17 cellular contexts compared by ENCODE assay signal in the genomic region with DNA sequence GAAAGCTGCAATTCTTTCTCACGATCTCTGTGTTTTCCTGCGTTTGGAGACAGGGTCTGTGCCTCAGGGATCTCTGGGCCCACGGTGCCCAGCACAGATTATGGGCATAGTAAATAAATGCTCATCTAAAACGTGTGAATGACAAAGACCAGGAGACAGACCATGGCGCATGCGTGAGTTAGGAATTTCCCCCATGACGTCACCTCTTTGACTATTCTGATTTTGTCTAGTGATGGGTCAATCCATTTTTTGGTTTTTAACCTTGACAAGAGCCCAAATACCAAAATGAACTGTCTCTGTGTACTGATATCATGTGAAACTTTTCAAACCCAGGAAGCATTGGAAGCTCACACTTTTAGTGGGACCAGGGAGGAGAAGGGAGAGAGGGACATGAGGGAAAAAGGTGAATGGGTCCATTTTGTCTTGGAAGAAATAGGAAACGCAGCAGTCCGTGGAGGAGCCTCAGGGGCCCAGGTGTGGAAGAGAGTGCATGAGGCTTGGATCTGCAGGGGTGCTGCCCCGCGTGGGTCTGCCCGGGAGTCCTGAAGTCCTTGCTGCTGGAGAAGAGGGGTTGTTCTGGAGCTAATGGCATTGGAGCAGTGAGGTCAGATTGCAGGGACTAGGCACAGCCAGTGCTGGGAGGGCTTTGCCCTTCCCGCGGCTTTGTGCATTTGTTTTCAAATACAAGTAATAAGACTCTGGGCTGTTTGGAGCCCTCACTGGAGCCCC.
DNase-seq lines count a peak whose midpoint lies in the region; ATAC-seq, FAIRE-seq and TF ChIP-seq lines count a peak whose summit lies in the region.
"Had no signal": no experiment of that assay in that cellular context is flagged by ENCODE, and none has a peak within 500 bp of the region (broad histone marks: within the 10 kb centered on the region; RNA-seq: fewer than 3 reads in every experiment).

No MANE protein-coding gene starts in this region.

- no peak overlapping the region for H2BK120ac ChIP-seq in H9 (ENCODE audit: low read depth, low read length, poor library complexity, severe bottlenecking)

- H3K14ac ChIP-seq in H9 (ENCODE audit: insufficient read depth, low read length): no peak overlapping the region

- no peak for DNase-seq in H9
- DNase-seq in K562 (ENCODE audit: extremely low read depth in 1 of 4, low spot score in 3 of 4): no peak
- DNase-seq in mesothelial cell of epicardium (ENCODE audit: low spot score in 2 of 2, unreplicated experiment in 2 of 2): no peak
- peak in 1 of 2 donors; percentile 20 for DNase-seq in upper lobe of left lung
- DNase-seq in retina: no peak
- DNase-seq: Calu3; CD4-positive, CD25-positive, alpha-beta regulatory T cell; DMS53; Karpas-422; MG63; NCI-H1092; NCI-H146; NCI-H2107; NCI-H226; NCI-H524 treated with DMSO at 0.1 percent for 48 hours had no signal

- H3K9me3 ChIP-seq in H9 (ENCODE audit: control insufficient read depth, low read depth, low read length) (no peaks in the 10 kb centered on the region), K562 (replicated peaks; ENCODE audit: control insufficient read depth, insufficient read depth, low read depth, low read length) (no peaks in the 10 kb centered on the region), upper lobe of left lung (no peaks in the 10 kb centered on the region)

- H2AK5ac ChIP-seq in H9 (ENCODE audit: insufficient read length, low read length): no peak overlapping the region

- H3K4me1 ChIP-seq in H9 (ENCODE audit: insufficient read depth, low read length): no peaks in the 10 kb centered on the region
- H3K4me1 ChIP-seq in K562 (replicated peaks in 1 of 2; ENCODE audit: control insufficient read depth in 2 of 2, insufficient read depth in 2 of 2, low read length in 2 of 2): no peaks in the 10 kb centered on the region
- H3K4me1 ChIP-seq in upper lobe of left lung: peaks cover 42 to 48% (median 43%) of the 10 kb centered on the region in 4 donors

- no peak overlapping the region for H3K4me3 ChIP-seq in K562
- H3K4me3 ChIP-seq in upper lobe of left lung: no peak overlapping the region
- H3K4me3 ChIP-seq: MG63 had no signal

- no peak overlapping the region for H4K91ac ChIP-seq in H9 (ENCODE audit: insufficient read length, low read depth, low read length)

- H3K27me3 Mint-ChIP-seq in H9 (ENCODE audit: low read depth) (peaks cover 7% of the 10 kb centered on the region), mesothelial cell of epicardium (ENCODE audit: low read depth) (peaks cover 5% of the 10 kb centered on the region)

- no peak overlapping the region for H3K56ac ChIP-seq in H9 (ENCODE audit: insufficient read length, low read depth, low read length)

- in situ Hi-C loops in K562 (cut with MboI): no loop called here

- ATAC-seq in K562: no peak
- ATAC-seq in upper lobe of left lung (ENCODE audit: low FRiP score in 2 of 2): no peak
- ATAC-seq in GM19023 (IDR thresholded peaks at IDR 0.05; ENCODE audit: unreplicated experiment): no peak
- no peak for ATAC-seq in GM18858 (IDR thresholded peaks at IDR 0.05; ENCODE audit: unreplicated experiment)

- H3K9me3 Mint-ChIP-seq in H9: peaks cover 8 to 10% of the 10 kb centered on the region in 2 experiments
- H3K9me3 Mint-ChIP-seq in mesothelial cell of epicardium: peaks cover 14% of the 10 kb centered on the region

- no peak overlapping the region for H3K23ac ChIP-seq in H9 (ENCODE audit: insufficient read length, low read depth, low read length)

- no peak overlapping the region for H3K4ac ChIP-seq in H9 (ENCODE audit: low read depth, low read length)

- no peak overlapping the region; a peak in 1 of 5 replicates for H3K4me3 Mint-ChIP-seq in H9
- no peak overlapping the region for H3K4me3 Mint-ChIP-seq in mesothelial cell of epicardium
- H3K4me3 Mint-ChIP-seq: CD4-positive, CD25-positive, alpha-beta regulatory T cell had no signal

- H3K27ac Mint-ChIP-seq in H9: peak overlapping the region in 2 of 3 experiments; percentile 5 to 59; a peak in 1 of 7 replicates
- peak overlapping the region; percentile 48 for H3K27ac Mint-ChIP-seq in mesothelial cell of epicardium
- H3K27ac Mint-ChIP-seq: CD4-positive, CD25-positive, alpha-beta regulatory T cell had no signal

- no peak overlapping the region for H2BK5ac ChIP-seq in H9 (ENCODE audit: insufficient read length, low read length)

- H3K9ac ChIP-seq in H9 (ENCODE audit: extremely low read depth, insufficient read length, low read length): no peak overlapping the region
- H3K9ac ChIP-seq in K562 (ENCODE audit: insufficient read depth in 1 of 2, low read depth in 2 of 2, low read length in 2 of 2): no peak overlapping the region

- H3K36me3 ChIP-seq in K562 (ENCODE audit: control insufficient read depth, insufficient read depth, low read length) (no peaks in the 10 kb centered on the region), upper lobe of left lung (no peaks in the 10 kb centered on the region)
- H3K36me3 ChIP-seq: MG63 had no signal

- no peaks in the 10 kb centered on the region for H3K27me3 ChIP-seq in H9 (ENCODE audit: insufficient read depth, low read length)
- peaks cover 5 to 45% of the 10 kb centered on the region in 2 experiments; a peak in 3 of 5 replicates for H3K27me3 ChIP-seq in K562 (ENCODE audit: control insufficient read depth in 2 of 2, insufficient read depth in 2 of 2, low read length in 2 of 2)
- H3K27me3 ChIP-seq in upper lobe of left lung: no peaks in the 10 kb centered on the region
- H3K27me3 ChIP-seq: MG63 had no signal

- no peak for TF ChIP-seq EP300 in K562 (IDR thresholded peaks at IDR 0.05; ENCODE audit: low read length)
- no peak for TF ChIP-seq EP300 in upper lobe of left lung (IDR thresholded peaks at IDR 0.05)

- no peak overlapping the region for H3K27ac ChIP-seq in H9 (ENCODE audit: insufficient read length, low read depth, low read length)
- H3K27ac ChIP-seq in K562 (ENCODE audit: extremely low read depth, low read depth, low read length): no peak overlapping the region
- H3K27ac ChIP-seq in upper lobe of left lung: peak overlapping the region in 3 of 4 donors; percentile 2 to 81 (median 74)

- intact Hi-C loops in K562 (cut with micrococcal nuclease): no loop called here

- H4K8ac ChIP-seq in H9 (replicated peaks; ENCODE audit: insufficient read length, low read depth, low read length): no peak overlapping the region

- H3K4me2 ChIP-seq in H9 (ENCODE audit: insufficient read depth, insufficient read length, low read length) (no peak overlapping the region), K562 (ENCODE audit: insufficient read depth, low read length) (no peak overlapping the region)

- POLR2A ChIA-PET in K562 (lab: Yijun Ruan, JAX): interaction anchor here (0.8 kb wide), 1 partner anchor 15 kb away, joined by 3 read pairs; no protein-coding TSS in a partner anchor

- no peak overlapping the region for H4K5ac ChIP-seq in H9 (ENCODE audit: insufficient read length, low read depth, low read length)

- WGBS in H9 (ENCODE audit: extremely low coverage, insufficient read length, low lambda C conversion rate): no CpG with 5 or more reads among the region's 14 CpGs
- 0% methylated on average over 12 of the region's 14 CpGs for WGBS in K562 (ENCODE audit: insufficient coverage, low coverage, missing lambda C conversion rate)
- 79 to 80% methylated on average over 14 of the region's 14 CpGs for WGBS in upper lobe of left lung, 2 donors

- no peak overlapping the region for H2BK15ac ChIP-seq in H9 (ENCODE audit: low read depth, low read length)

- H3K79me2 ChIP-seq in H9 (ENCODE audit: insufficient read depth, low read length) (no peaks in the 10 kb centered on the region), K562 (ENCODE audit: control insufficient read depth, insufficient read depth, low read length) (no peaks in the 10 kb centered on the region)

- TF ChIP-seq POLR2A in K562 (conservative IDR thresholded peaks at IDR 0.05) (no peak), upper lobe of left lung (IDR thresholded peaks at IDR 0.05) (no peak)

- no peaks in the 10 kb centered on the region for H3K9me1 ChIP-seq in K562 (ENCODE audit: control insufficient read depth, insufficient read depth, low read length)

- BruUV-seq in K562 (replicated peaks; lab: Mats Ljungman, UMichigan): no TSS peak

- no peaks in the 10 kb centered on the region for H3K23me2 ChIP-seq in H9 (ENCODE audit: insufficient read length, low read depth, low read length, poor library complexity, severe bottlenecking)

- H4K20me1 ChIP-seq in H9 (ENCODE audit: control insufficient read depth, insufficient read depth, insufficient read length) (no peaks in the 10 kb centered on the region), K562 (replicated peaks; ENCODE audit: control insufficient read depth, insufficient read depth, low read length) (no peaks in the 10 kb centered on the region; the same call in 1 of the 2 replicates)

- CTCF ChIA-PET in K562 (lab: Yijun Ruan, JAX; ENCODE audit: low intra/inter-chr PET ratio): no interaction called here

- no peaks in the 10 kb centered on the region for H3K4me1 Mint-ChIP-seq in H9
- H3K4me1 Mint-ChIP-seq in mesothelial cell of epicardium: peaks cover 32% of the 10 kb centered on the region
- H3K4me1 Mint-ChIP-seq: CD4-positive, CD25-positive, alpha-beta regulatory T cell had no signal

- H3T11ph ChIP-seq in H9 (ENCODE audit: low read length): no peak overlapping the region

- H2BK20ac ChIP-seq in H9 (ENCODE audit: low read depth, low read length, poor library complexity, severe bottlenecking): no peak overlapping the region

- FAIRE-seq in K562 (lab: Jason Lieb, UNC): no peak

- no peaks in the 10 kb centered on the region for H3K79me1 ChIP-seq in H9 (ENCODE audit: insufficient read depth, low read depth, low read length, poor library complexity, severe bottlenecking)

- H2AFZ ChIP-seq in H9 (ENCODE audit: low read length) (no peak overlapping the region), K562 (ENCODE audit: low read depth, low read length) (no peak overlapping the region)

- TF ChIP-seq CTCF in H9 (conservative IDR thresholded peaks at IDR 0.05) (no peak), K562 (IDR thresholded peaks at IDR 0.05 in 2 of 3, conservative IDR thresholded peaks at IDR 0.05 in 1 of 3; ENCODE audit: insufficient read depth in 2 of 3, low read depth in 1 of 3, low read length in 3 of 3) (no peak), mesothelial cell of epicardium (IDR thresholded peaks at IDR 0.05; ENCODE audit: unreplicated experiment) (no peak), upper lobe of left lung (IDR thresholded peaks at IDR 0.05) (no peak)

- no peak overlapping the region for H3K18ac ChIP-seq in H9 (ENCODE audit: insufficient read length, low read depth, low read length)

- no peak overlapping the region for H2BK12ac ChIP-seq in H9 (ENCODE audit: insufficient read length, low read depth, low read length)

- no peak for TF ChIP-seq RAD21 in K562 (CRISPR knock-in tag; conservative IDR thresholded peaks at IDR 0.05 in 1 of 2, IDR thresholded peaks at IDR 0.05 in 1 of 2)

- H3K36me3 Mint-ChIP-seq in H9 (ENCODE audit: insufficient read depth in 1 of 3, low read depth in 3 of 3) (no peaks in the 10 kb centered on the region; a peak in 1 of 7 replicates), mesothelial cell of epicardium (peaks cover 6% of the 10 kb centered on the region)
- H3K36me3 Mint-ChIP-seq: CD4-positive, CD25-positive, alpha-beta regulatory T cell had no signal

TF ChIP-seq in K562, 482 proteins besides CTCF, POLR2A, EP300 and RAD21 (continues in another document):
- no peak for TF ChIP-seq HMGN3 (IDR thresholded peaks at IDR 0.05; ENCODE audit: borderline replicate concordance, extremely low read depth, insufficient read length, low read depth, low read length)

Comparison
In these comparisons a context has a peak if more than half of its experiments do, and no peak if none do; other contexts are left out.
1. H3K27ac ChIP-seq: peak in upper lobe of left lung (3 of 4); none in H9 (single experiment) and K562 (single experiment).